In the genomic region with DNA sequence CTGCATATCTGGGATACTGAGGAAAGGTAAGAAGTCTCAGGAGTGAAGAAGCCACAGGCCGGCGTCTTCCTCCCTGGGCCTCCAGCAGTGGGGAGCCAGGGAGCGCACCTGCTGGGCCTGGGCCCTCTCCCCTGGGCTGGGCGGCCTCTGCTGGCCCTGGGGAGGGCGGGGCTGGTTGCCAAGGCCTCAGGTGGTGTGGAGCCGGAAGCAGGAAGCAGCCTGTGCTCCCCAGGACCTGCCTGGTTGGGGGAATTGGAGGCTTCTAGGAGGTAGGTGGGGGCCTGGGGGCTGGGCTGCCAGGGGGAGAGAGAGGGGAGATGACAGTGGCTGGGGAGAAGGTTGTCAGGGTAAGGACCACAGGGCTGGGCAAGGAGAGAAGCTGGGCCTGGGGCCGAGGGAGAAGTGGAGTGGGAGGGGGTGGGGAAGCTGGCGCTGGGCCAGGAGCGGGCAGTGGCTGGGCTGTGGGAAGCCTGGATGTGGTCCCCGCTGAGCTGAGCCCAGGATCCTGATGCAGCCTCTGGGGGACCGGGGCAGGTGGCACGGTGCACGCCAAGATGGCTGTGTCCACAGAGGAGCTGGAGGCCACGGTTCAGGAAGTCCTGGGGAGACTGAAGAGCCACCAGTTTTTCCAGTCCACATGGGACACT, we compare ENCODE assay signal across 19 cellular contexts. TPM values are rescaled to one million over a fixed set of nuclear protein-coding genes. Genes with fewer than 3 reads are reported as not detected.
DNase-seq lines count a peak whose midpoint lies in the region; ATAC-seq and TF ChIP-seq lines count a peak whose summit lies in the region.
"Had no signal": no experiment of that assay in that cellular context is flagged by ENCODE, and none has a peak within 500 bp of the region (broad histone marks: within the 10 kb centered on the region; RNA-seq: fewer than 3 reads in every experiment).

SMIM22 (plus strand) TSS at position 189 of the 647 bp plus-strand sequence; CDS start at position 555, 366 bp downstream.

- H3K27me3 ChIP-seq in upper lobe of right lung, result no peaks in the 10 kb centered on the region
- H3K27me3 ChIP-seq in hepatocyte, result no peaks in the 10 kb centered on the region
- H3K27me3 ChIP-seq: sigmoid colon had no signal

- no peak within 1 kb of the TSS for H3K4me2 ChIP-seq in hepatocyte

- H3K4me1 Mint-ChIP-seq in activated CD8-positive, alpha-beta memory T cell treated with anti-CD3 and anti-CD28 coated beads, Interleukin-2, amount 10 ng/mL, durations not matched to agents 7 days and 5 days, result peaks cover 6% of the 10 kb centered on the region

- 78% methylated on average over 10 of the region's 14 CpGs for WGBS in hepatocyte (ENCODE audit: low lambda C conversion rate, missing lambda C conversion rate)

- H2AFZ ChIP-seq in hepatocyte, result no peak within 1 kb of the TSS

- intact Hi-C loops in upper lobe of right lung (cut with DNase I), result no loop called here

- peak within 1 kb of the TSS; percentile 21 for H3K4me3 ChIP-seq in upper lobe of right lung
- H3K4me3 ChIP-seq in hepatocyte, result no peak within 1 kb of the TSS

- H3K9me2 ChIP-seq in hepatocyte (replicated peaks; ENCODE audit: insufficient read depth), result no peaks in the 10 kb centered on the region

- H3K4me1 ChIP-seq in upper lobe of right lung (no peaks in the 10 kb centered on the region), hepatocyte (ENCODE audit: insufficient read depth) (no peaks in the 10 kb centered on the region)

- ATAC-seq in upper lobe of right lung, result peak; percentile 80
- ATAC-seq in activated CD8-positive, alpha-beta memory T cell treated with anti-CD3 and anti-CD28 coated beads, Interleukin-2, amount 10 ng/mL, durations not matched to agents 7 days and 5 days, result no peak

- no peaks in the 10 kb centered on the region for H3K27me3 Mint-ChIP-seq in activated CD8-positive, alpha-beta memory T cell treated with anti-CD3 and anti-CD28 coated beads, Interleukin-2, amount 10 ng/mL, durations not matched to agents 7 days and 5 days

- H3K79me2 ChIP-seq in hepatocyte, result no peaks in the 10 kb centered on the region

- DNase-seq in NCI-H526 (lab: John Stamatoyannopoulos, UW), result peak; percentile 41 to 70
- DNase-seq in NCI-H526 treated with DMSO at 0.1 percent for 48 hours (lab: John Stamatoyannopoulos, UW), result no peak
- peak; percentile 77 for DNase-seq in NCI-H748 (lab: John Stamatoyannopoulos, UW; ENCODE audit: unreplicated experiment)
- DNase-seq in iPS-NIHi11 (ENCODE audit: low spot score), result peak; percentile 45
- DNase-seq in upper lobe of right lung, result peak; percentile 86
- DNase-seq in germinal center (ENCODE audit: low spot score), result no peak
- no peak for DNase-seq in hepatocyte (ENCODE audit: low spot score)
- no peak for DNase-seq in activated CD8-positive, alpha-beta memory T cell treated with anti-CD3 and anti-CD28 coated beads, Interleukin-2, amount 10 ng/mL, durations not matched to agents 7 days and 5 days
- DNase-seq: activated CD4-positive, alpha-beta memory T cell treated with anti-CD3 and anti-CD28 coated beads for 36 hours; activated naive CD4-positive, alpha-beta T cell treated with anti-CD3 and anti-CD28 coated beads for 36 hours; central memory CD4-positive, alpha-beta T cell; erythroblast; Kasumi-1; sigmoid colon had no signal

- no peak within 1 kb of the TSS for H3K27ac Mint-ChIP-seq in activated CD8-positive, alpha-beta memory T cell treated with anti-CD3 and anti-CD28 coated beads, Interleukin-2, amount 10 ng/mL, durations not matched to agents 7 days and 5 days
- H3K27ac Mint-ChIP-seq: activated CD4-positive, alpha-beta memory T cell treated with anti-CD3 and anti-CD28 coated beads for 36 hours; activated naive CD4-positive, alpha-beta T cell treated with anti-CD3 and anti-CD28 coated beads for 36 hours; T-helper 2 cell treated with Interferon-gamma antibody and Interleukin-4, amounts not matched to agents 5 μg/mL and 100 μg/mL, for 36 hours had no signal

- H3K9me3 Mint-ChIP-seq in activated CD8-positive, alpha-beta memory T cell treated with anti-CD3 and anti-CD28 coated beads, Interleukin-2, amount 10 ng/mL, durations not matched to agents 7 days and 5 days (ENCODE audit: low read depth), result no peaks in the 10 kb centered on the region
- H3K9me3 Mint-ChIP-seq: activated CD4-positive, alpha-beta memory T cell treated with anti-CD3 and anti-CD28 coated beads for 36 hours; activated naive CD4-positive, alpha-beta T cell treated with anti-CD3 and anti-CD28 coated beads for 36 hours; T-helper 2 cell treated with Interferon-gamma antibody and Interleukin-4, amounts not matched to agents 5 μg/mL and 100 μg/mL, for 36 hours had no signal

- no peak within 1 kb of the TSS for H3K4me3 Mint-ChIP-seq in activated CD8-positive, alpha-beta memory T cell treated with anti-CD3 and anti-CD28 coated beads, Interleukin-2, amount 10 ng/mL, durations not matched to agents 7 days and 5 days
- H3K4me3 Mint-ChIP-seq: activated CD4-positive, alpha-beta memory T cell treated with anti-CD3 and anti-CD28 coated beads for 36 hours; activated naive CD4-positive, alpha-beta T cell treated with anti-CD3 and anti-CD28 coated beads for 36 hours; T-helper 2 cell treated with Interferon-gamma antibody and Interleukin-4, amounts not matched to agents 5 μg/mL and 100 μg/mL, for 36 hours had no signal

- CTCF ChIA-PET in activated CD8-positive, alpha-beta memory T cell treated with anti-CD3 and anti-CD28 coated beads, Interleukin-2, amount 10 ng/mL, durations not matched to agents 7 days and 5 days (lab: Charles Lee), result no interaction called here

- no peaks in the 10 kb centered on the region for H4K20me1 ChIP-seq in hepatocyte (ENCODE audit: insufficient read depth, poor library complexity, severe bottlenecking)

- TF ChIP-seq CTCF in upper lobe of right lung (IDR thresholded peaks at IDR 0.05) (no peak), hepatocyte (IDR thresholded peaks at IDR 0.05; ENCODE audit: poor library complexity) (no peak)

- H3K27ac ChIP-seq in upper lobe of right lung, result no peak within 1 kb of the TSS
- H3K27ac ChIP-seq in hepatocyte, result no peak within 1 kb of the TSS

- H3K9me3 ChIP-seq in upper lobe of right lung (no peaks in the 10 kb centered on the region), hepatocyte (ENCODE audit: low read depth) (no peaks in the 10 kb centered on the region)
- H3K9me3 ChIP-seq: sigmoid colon had no signal

- H3K36me3 ChIP-seq in upper lobe of right lung (peaks cover 9% of the 10 kb centered on the region), hepatocyte (replicated peaks; ENCODE audit: insufficient read depth, low read depth) (no peaks in the 10 kb centered on the region)

- no peaks in the 10 kb centered on the region for H3K36me3 Mint-ChIP-seq in activated CD8-positive, alpha-beta memory T cell treated with anti-CD3 and anti-CD28 coated beads, Interleukin-2, amount 10 ng/mL, durations not matched to agents 7 days and 5 days
- H3K36me3 Mint-ChIP-seq: activated CD4-positive, alpha-beta memory T cell treated with anti-CD3 and anti-CD28 coated beads for 36 hours had no signal

RNA-seq across cellular contexts. Expression of gene SMIM22, which starts in this region (rescaled TPM):
- total RNA-seq in upper lobe of right lung, result 23.3 TPM
- total RNA-seq in hepatocyte, result not detected in 2 replicates
- 12.3 and 15.1 TPM in 2 replicates for polyA plus RNA-seq in hepatocyte
- not detected for total RNA-seq in activated CD8-positive, alpha-beta memory T cell treated with anti-CD3 and anti-CD28 coated beads, Interleukin-2, amount 10 ng/mL, durations not matched to agents 7 days and 5 days
- total RNA-seq: A673; activated CD4-positive, alpha-beta memory T cell treated with anti-CD3 and anti-CD28 coated beads for 36 hours; activated naive CD4-positive, alpha-beta T cell treated with anti-CD3 and anti-CD28 coated beads for 36 hours; Daoy; myocyte; sigmoid colon; temporal lobe had no signal

Comparison
In these comparisons a context has a peak if more than half of its experiments do, and no peak if none do; other contexts are left out.
1. RNA of gene SMIM22 (total RNA-seq): 23.3 TPM in upper lobe of right lung (single experiment); not detected in hepatocyte and not detected in activated CD8-positive, alpha-beta memory T cell treated with anti-CD3 and anti-CD28 coated beads, Interleukin-2, amount 10 ng/mL, durations not matched to agents 7 days and 5 days; every median in the first group is over 10 times any median in the second.
2. DNase-seq: peak in NCI-H526 (2 of 2), NCI-H748 (single experiment), iPS-NIHi11 (single experiment) and upper lobe of right lung (single experiment); none in NCI-H526 treated with DMSO at 0.1 percent for 48 hours (single experiment), germinal center (single experiment), hepatocyte (single experiment) and activated CD8-positive, alpha-beta memory T cell treated with anti-CD3 and anti-CD28 coated beads, Interleukin-2, amount 10 ng/mL, durations not matched to agents 7 days and 5 days (single experiment).